18 cellular contexts compared by ENCODE assay signal in the genomic region with DNA sequence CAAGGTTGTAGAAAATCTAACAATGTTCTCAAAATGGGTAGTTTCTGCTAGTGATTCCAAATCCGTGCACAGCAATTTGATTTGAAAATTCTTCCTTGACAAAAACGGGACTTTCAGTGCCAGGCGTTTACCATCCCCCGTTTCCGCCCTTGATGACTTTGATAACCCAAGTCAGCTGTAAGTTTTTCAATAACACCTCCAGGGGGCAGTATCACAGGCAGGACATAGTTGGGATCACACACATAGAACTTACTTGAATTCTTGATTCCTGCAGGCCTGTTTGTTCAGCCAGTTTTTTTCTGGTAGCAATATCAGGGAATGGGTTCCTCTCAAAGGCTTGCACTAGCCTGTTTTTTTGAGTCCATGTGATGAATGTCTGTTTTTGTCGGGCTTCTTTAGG. TPM values are rescaled to one million over a fixed set of nuclear protein-coding genes. Genes with fewer than 3 reads are reported as not detected.
DNase-seq lines count a peak whose midpoint lies in the region; ATAC-seq, FAIRE-seq and TF ChIP-seq lines count a peak whose summit lies in the region.
"Had no signal": no experiment of that assay in that cellular context is flagged by ENCODE, and none has a peak within 500 bp of the region (broad histone marks: within the 10 kb centered on the region; RNA-seq: fewer than 3 reads in every experiment).

No MANE protein-coding gene starts in this region.

- POLR2A ChIA-PET in activated CD4-positive, alpha-beta T cell treated with anti-CD3 and anti-CD28 coated beads for 36 hours (lab: Charles Lee) = no interaction called here
- POLR2A ChIA-PET in GM12878 (lab: Charles Lee) = no interaction called here

- H3K27me3 ChIP-seq in GM12878 (replicated peaks in 1 of 2; ENCODE audit: control insufficient read depth in 2 of 2, insufficient read depth in 2 of 2, low read length in 1 of 2) (no peaks in the 10 kb centered on the region), WERI-Rb-1 (ENCODE audit: insufficient read depth, low read depth, severe bottlenecking) (no peaks in the 10 kb centered on the region)
- H3K27me3 ChIP-seq: upper lobe of left lung had no signal

- H3K27ac Mint-ChIP-seq in activated CD4-positive, alpha-beta T cell treated with anti-CD3 and anti-CD28 coated beads for 36 hours = no peak overlapping the region
- no peak overlapping the region for H3K27ac Mint-ChIP-seq in progenitor cell of endocrine pancreas
- H3K27ac Mint-ChIP-seq: activated naive CD4-positive, alpha-beta T cell treated with anti-CD3 and anti-CD28 coated beads, Interleukin-2, amount 50 U/mL, for 72 hours; natural killer cell treated with Interleukin-12 subunit alpha and Interleukin-12 subunit beta and Interleukin-15 and Interleukin-18, amount 100 ng/mL, for 72 hours had no signal

- TF ChIP-seq POLR2A in GM12878 (IDR thresholded peaks at IDR 0.05; ENCODE audit: low read depth, low read length) = no peak

- no peak overlapping the region for H3K4me3 Mint-ChIP-seq in activated CD4-positive, alpha-beta T cell treated with anti-CD3 and anti-CD28 coated beads for 36 hours
- no peak overlapping the region for H3K4me3 Mint-ChIP-seq in progenitor cell of endocrine pancreas (ENCODE audit: low read depth)
- H3K4me3 Mint-ChIP-seq: natural killer cell treated with Interleukin-12 subunit alpha and Interleukin-12 subunit beta and Interleukin-15 and Interleukin-18, amount 100 ng/mL, for 72 hours had no signal

- no peak overlapping the region for H3K4me2 ChIP-seq in GM12878 (ENCODE audit: control insufficient read depth, insufficient read depth)

- no peaks in the 10 kb centered on the region for H3K36me3 ChIP-seq in GM12878 (ENCODE audit: control insufficient read depth in 2 of 2, insufficient read depth in 2 of 2, low read length in 1 of 2)
- peaks cover 8% of the 10 kb centered on the region; the same call in 1 of the 2 replicates for H3K36me3 ChIP-seq in WERI-Rb-1
- H3K36me3 ChIP-seq: upper lobe of left lung had no signal

- in situ Hi-C loops in GM12878 (cut with MboI) = no loop called here

- no peak for TF ChIP-seq EP300 in GM12878 (IDR thresholded peaks at IDR 0.05; ENCODE audit: borderline replicate concordance in 1 of 2, control insufficient read depth in 1 of 2, low read depth in 2 of 2, low read length in 2 of 2)

- no peak for FAIRE-seq in GM12878 (lab: Jason Lieb, UNC)
- FAIRE-seq: colon had no signal

- no peaks in the 10 kb centered on the region for H3K79me2 ChIP-seq in GM12878 (ENCODE audit: control insufficient read depth, insufficient read depth, low read length)

- peak; percentile 23; the same call in 1 of the 2 replicates for TF ChIP-seq CTCF in LNCaP clone FGC (IDR thresholded peaks at IDR 0.05; ENCODE audit: control insufficient read depth, extremely low read depth, insufficient read depth)
- TF ChIP-seq CTCF in GM12878 (IDR thresholded peaks at IDR 0.05 in 2 of 3, conservative IDR thresholded peaks at IDR 0.05 in 1 of 3; ENCODE audit: control insufficient read depth in 2 of 3, extremely low read depth in 1 of 3, insufficient read depth in 1 of 3, low read depth in 3 of 3, low read length in 3 of 3) = 0 out of 6 replicates have a peak, but pooled peaks of 1 of the 3 experiments have one; percentile 33
- TF ChIP-seq CTCF in progenitor cell of endocrine pancreas (IDR thresholded peaks at IDR 0.05; ENCODE audit: unreplicated experiment) = peak; percentile 27
- TF ChIP-seq CTCF in WERI-Rb-1 (IDR thresholded peaks at IDR 0.05; ENCODE audit: low read depth, low read length) = no peak

- H3K4me3 ChIP-seq in LNCaP clone FGC (ENCODE audit: low read depth, low read length) (no peak overlapping the region), GM12878 (no peak overlapping the region), WERI-Rb-1 (ENCODE audit: low read depth, low read length) (no peak overlapping the region)
- H3K4me3 ChIP-seq: upper lobe of left lung had no signal

- no TSS peak for BruUV-seq in GM12878 (replicated peaks; lab: Mats Ljungman, UMichigan)

- H3K9me3 ChIP-seq in GM12878 (replicated peaks; ENCODE audit: control insufficient read depth, insufficient read depth, low read length) = no peaks in the 10 kb centered on the region
- H3K9me3 ChIP-seq in WERI-Rb-1 (ENCODE audit: severe bottlenecking) = no peaks in the 10 kb centered on the region
- H3K9me3 ChIP-seq: upper lobe of left lung had no signal

- DNase-seq in activated CD4-positive, alpha-beta T cell treated with anti-CD3 and anti-CD28 coated beads for 36 hours = peak; percentile 7
- DNase-seq in activated CD4-positive, alpha-beta T cell treated with anti-CD3 and anti-CD28 coated beads, Interleukin-2, amount 50 U/mL, for 48 hours = no peak
- DNase-seq in LNCaP clone FGC (ENCODE audit: low read depth) (no peak), GM12878 (ENCODE audit: low read depth, low spot score) (no peak), progenitor cell of endocrine pancreas (ENCODE audit: low spot score, unreplicated experiment) (no peak), WERI-Rb-1 (no peak), NCI-H2081 (lab: John Stamatoyannopoulos, UW) (no peak)
- DNase-seq: activated CD8-positive, alpha-beta memory T cell treated with anti-CD3 and anti-CD28 coated beads for 24 hours; kidney glomerular epithelial cell; NCI-H1417 treated with DMSO at 0.1 percent for 48 hours; NCI-H82; T-helper 1 cell; upper lobe of left lung had no signal

- H3K27me3 Mint-ChIP-seq in activated CD4-positive, alpha-beta T cell treated with anti-CD3 and anti-CD28 coated beads for 36 hours = no peaks in the 10 kb centered on the region
- H3K27me3 Mint-ChIP-seq in progenitor cell of endocrine pancreas = no peaks in the 10 kb centered on the region
- H3K27me3 Mint-ChIP-seq: natural killer cell treated with Interleukin-12 subunit alpha and Interleukin-12 subunit beta and Interleukin-15 and Interleukin-18, amount 100 ng/mL, for 72 hours had no signal

- no peaks in the 10 kb centered on the region for H3K4me1 Mint-ChIP-seq in activated CD4-positive, alpha-beta T cell treated with anti-CD3 and anti-CD28 coated beads for 36 hours
- H3K4me1 Mint-ChIP-seq in progenitor cell of endocrine pancreas (ENCODE audit: low read depth) = peaks cover 7% of the 10 kb centered on the region

- H3K27ac ChIP-seq in GM12878 (ENCODE audit: control insufficient read depth, insufficient read depth) (no peak overlapping the region), WERI-Rb-1 (no peak overlapping the region)
- H3K27ac ChIP-seq: upper lobe of left lung had no signal

- SMC1A ChIA-PET in GM12878 (lab: Charles Lee; ENCODE audit: uncharacterized antibody, unreplicated experiment) = interaction anchor here (0.5 to 1.0 kb wide), 3 partner anchors 38 to 314 kb away, joined by 3 to 4 read pairs (median 3); no protein-coding TSS in a partner anchor

- H3K9ac ChIP-seq in GM12878 (ENCODE audit: control insufficient read depth, insufficient read depth, low read length) = no peak overlapping the region

- WGBS in GM12878 (ENCODE audit: insufficient coverage, insufficient replicate concordance, low lambda C conversion rate, missing lambda C conversion rate) = 46% methylated on average over 6 of the region's 6 CpGs

- H3K9me3 Mint-ChIP-seq in activated CD4-positive, alpha-beta T cell treated with anti-CD3 and anti-CD28 coated beads for 36 hours (ENCODE audit: low read depth) = no peaks in the 10 kb centered on the region
- peaks cover 3% of the 10 kb centered on the region for H3K9me3 Mint-ChIP-seq in progenitor cell of endocrine pancreas (ENCODE audit: low read depth)
- H3K9me3 Mint-ChIP-seq: activated naive CD4-positive, alpha-beta T cell treated with anti-CD3 and anti-CD28 coated beads, Interleukin-2, amount 50 U/mL, for 72 hours; natural killer cell treated with Interleukin-12 subunit alpha and Interleukin-12 subunit beta and Interleukin-15 and Interleukin-18, amount 100 ng/mL, for 72 hours had no signal

- no peak for ATAC-seq in activated CD4-positive, alpha-beta T cell treated with anti-CD3 and anti-CD28 coated beads for 36 hours
- no peak for ATAC-seq in GM12878
- no peak for ATAC-seq in HG02588 (IDR thresholded peaks at IDR 0.05; ENCODE audit: unreplicated experiment)
- ATAC-seq: activated naive CD4-positive, alpha-beta T cell treated with anti-CD3 and anti-CD28 coated beads, Interleukin-2, amount 50 U/mL, for 72 hours; natural killer cell treated with Interleukin-12 subunit alpha and Interleukin-12 subunit beta and Interleukin-15 and Interleukin-18, amount 100 ng/mL, for 72 hours had no signal

- H2AFZ ChIP-seq in GM12878 (ENCODE audit: control insufficient read depth, low read depth, low read length) = no peak overlapping the region

- CTCF ChIA-PET in activated CD4-positive, alpha-beta T cell treated with anti-CD3 and anti-CD28 coated beads for 36 hours (lab: Charles Lee) = interaction anchor here (1.6 kb wide), 1 partner anchor 68 kb away, joined by 5 read pairs; no protein-coding TSS in a partner anchor
- CTCF ChIA-PET in GM12878 (lab: Yijun Ruan, JAX) = interaction anchor here (1.1 to 1.4 kb wide), 2 partner anchors 48 to 68 kb away, joined by 3 to 8 read pairs; partner anchors contain the start of gene TERF2IP

- no peaks in the 10 kb centered on the region for H3K36me3 Mint-ChIP-seq in activated CD4-positive, alpha-beta T cell treated with anti-CD3 and anti-CD28 coated beads for 36 hours (ENCODE audit: low read depth)
- no peaks in the 10 kb centered on the region for H3K36me3 Mint-ChIP-seq in progenitor cell of endocrine pancreas (ENCODE audit: insufficient read depth)
- H3K36me3 Mint-ChIP-seq: activated naive CD4-positive, alpha-beta T cell treated with anti-CD3 and anti-CD28 coated beads, Interleukin-2, amount 50 U/mL, for 72 hours; natural killer cell treated with Interleukin-12 subunit alpha and Interleukin-12 subunit beta and Interleukin-15 and Interleukin-18, amount 100 ng/mL, for 72 hours had no signal

- intact Hi-C loops in activated CD4-positive, alpha-beta T cell treated with anti-CD3 and anti-CD28 coated beads for 36 hours (cut with DNase I, micrococcal nuclease) = no loop called here
- intact Hi-C loops in GM12878 (cut with micrococcal nuclease; ENCODE audit: unreplicated experiment) = no loop called here

- 0 out of 2 replicates have a peak, but pooled peaks have one; percentile 6 for TF ChIP-seq RAD21 in GM12878 (IDR thresholded peaks at IDR 0.05; ENCODE audit: insufficient read depth, low read depth, low read length)

- no peaks in the 10 kb centered on the region for H3K4me1 ChIP-seq in GM12878 (ENCODE audit: control insufficient read depth, insufficient read depth, low read length)
- H3K4me1 ChIP-seq: upper lobe of left lung had no signal

- RAD21 ChIA-PET in GM12878 (lab: Charles Lee; ENCODE audit: unreplicated experiment) = interaction anchor here (1.1 kb wide), 1 partner anchor 40 kb away, joined by 3 read pairs; no protein-coding TSS in a partner anchor

- no peaks in the 10 kb centered on the region for H4K20me1 ChIP-seq in GM12878 (ENCODE audit: control insufficient read depth, insufficient read depth)

RNA-seq across cellular contexts. Expression of gene DUXB, which starts 5.6 kb away (rescaled TPM):
- total RNA-seq in activated CD4-positive, alpha-beta T cell treated with anti-CD3 and anti-CD28 coated beads for 36 hours = not detected
- total RNA-seq in GM12878 (2013; cell fraction: nucleolus; rRNA removed) = not detected in 2 replicates
- total RNA-seq in GM12878 (2014; rRNA removed) (not detected in 2 replicates), GM12878 (2014; rRNA removed; fragmentation: Illumina TruSeq; extraction: Trizol) (not detected in 2 replicates), GM12878 (2021) (not detected in 2 replicates), progenitor cell of endocrine pancreas (not detected in 2 replicates)
- polyA plus RNA-seq in GM12878 (2011; ENCODE audit: low read depth) = not detected
- polyA plus RNA-seq in GM12878 (2011; rRNA removed) (0.05 TPM in 1 of 2 replicates, not detected in the other), GM12878 (2014; fragmentation: Illumina TruSeq; extraction: Trizol) (not detected in 2 replicates), GM12878 (2014; fragmentation: Nextera tagmentation; extraction: Ambion mirVana) (not detected), GM12878 (2014; rRNA removed) (not detected in 2 replicates), GM12878 (2016; fragmentation: Nextera tagmentation; extraction: Ambion mirVana) (not detected)
- not detected in 2 replicates for polyA plus RNA-seq in GM12878 (2011; cell fraction: cytosol; rRNA removed)
- not detected in 2 replicates for polyA plus RNA-seq in GM12878 (2011; cell fraction: nucleus; rRNA removed)
- not detected in 2 replicates for polyA plus RNA-seq in GM12878 (2012)
- not detected in 2 replicates for polyA minus RNA-seq in GM12878 (2011; rRNA and poly(A)+ RNA removed)
- not detected in 2 replicates for polyA minus RNA-seq in GM12878 (2011; cell fraction: cytosol; rRNA and poly(A)+ RNA removed)
- not detected in 2 replicates for polyA minus RNA-seq in GM12878 (2011; cell fraction: nucleus; rRNA and poly(A)+ RNA removed)
- total RNA-seq: activated naive CD4-positive, alpha-beta T cell treated with anti-CD3 and anti-CD28 coated beads, Interleukin-2, amount 50 U/mL, for 72 hours; fibroblast of villous mesenchyme; natural killer cell treated with Interleukin-12 subunit alpha and Interleukin-12 subunit beta and Interleukin-15 and Interleukin-18, amount 100 ng/mL, for 72 hours; upper lobe of left lung had no signal

RNA-seq across cellular contexts. Expression of gene CPHXL2, which starts 18.9 kb away (rescaled TPM):
- total RNA-seq in activated CD4-positive, alpha-beta T cell treated with anti-CD3 and anti-CD28 coated beads for 36 hours = not detected
- total RNA-seq in GM12878 (2013; cell fraction: nucleolus; rRNA removed) = not detected in 2 replicates
- total RNA-seq in GM12878 (2014; rRNA removed) (not detected in 2 replicates), GM12878 (2014; rRNA removed; fragmentation: Illumina TruSeq; extraction: Trizol) (not detected in 2 replicates), GM12878 (2021) (not detected in 2 replicates), progenitor cell of endocrine pancreas (not detected in 2 replicates)
- polyA plus RNA-seq in GM12878 (2011; ENCODE audit: low read depth) = not detected
- polyA plus RNA-seq in GM12878 (2011; rRNA removed) (not detected in 2 replicates), GM12878 (2014; fragmentation: Illumina TruSeq; extraction: Trizol) (not detected in 2 replicates), GM12878 (2014; fragmentation: Nextera tagmentation; extraction: Ambion mirVana) (not detected), GM12878 (2014; rRNA removed) (not detected in 2 replicates), GM12878 (2016; fragmentation: Nextera tagmentation; extraction: Ambion mirVana) (not detected)
- not detected in 2 replicates for polyA plus RNA-seq in GM12878 (2011; cell fraction: cytosol; rRNA removed)
- not detected in 2 replicates for polyA plus RNA-seq in GM12878 (2011; cell fraction: nucleus; rRNA removed)
- polyA plus RNA-seq in GM12878 (2012) = 0.08 TPM in 1 of 2 replicates, not detected in the other
- polyA minus RNA-seq in GM12878 (2011; rRNA and poly(A)+ RNA removed) = not detected in 2 replicates
- polyA minus RNA-seq in GM12878 (2011; cell fraction: cytosol; rRNA and poly(A)+ RNA removed) = not detected in 2 replicates
- polyA minus RNA-seq in GM12878 (2011; cell fraction: nucleus; rRNA and poly(A)+ RNA removed) = not detected in 2 replicates
- total RNA-seq: activated naive CD4-positive, alpha-beta T cell treated with anti-CD3 and anti-CD28 coated beads, Interleukin-2, amount 50 U/mL, for 72 hours; fibroblast of villous mesenchyme; natural killer cell treated with Interleukin-12 subunit alpha and Interleukin-12 subunit beta and Interleukin-15 and Interleukin-18, amount 100 ng/mL, for 72 hours; upper lobe of left lung had no signal

RNA-seq across cellular contexts. Expression of gene CPHXL, which starts 30.6 kb away (rescaled TPM):
- total RNA-seq in activated CD4-positive, alpha-beta T cell treated with anti-CD3 and anti-CD28 coated beads for 36 hours = not detected
- not detected in 2 replicates for total RNA-seq in GM12878 (2013; cell fraction: nucleolus; rRNA removed)
- total RNA-seq in GM12878 (2014; rRNA removed) (not detected in 2 replicates), GM12878 (2014; rRNA removed; fragmentation: Illumina TruSeq; extraction: Trizol) (not detected in 2 replicates), GM12878 (2021) (not detected in 2 replicates), progenitor cell of endocrine pancreas (not detected in 2 replicates)
- polyA plus RNA-seq in GM12878 (2011; ENCODE audit: low read depth) = not detected
- polyA plus RNA-seq in GM12878 (2011; rRNA removed) (not detected in 2 replicates), GM12878 (2014; fragmentation: Illumina TruSeq; extraction: Trizol) (not detected in 2 replicates), GM12878 (2014; fragmentation: Nextera tagmentation; extraction: Ambion mirVana) (not detected), GM12878 (2014; rRNA removed) (not detected in 2 replicates), GM12878 (2016; fragmentation: Nextera tagmentation; extraction: Ambion mirVana) (under 1 TPM in 1 of 2 experiments, not detected in 1; 0.13 TPM)
- not detected in 2 replicates for polyA plus RNA-seq in GM12878 (2011; cell fraction: cytosol; rRNA removed)
- not detected in 2 replicates for polyA plus RNA-seq in GM12878 (2011; cell fraction: nucleus; rRNA removed)
- polyA plus RNA-seq in GM12878 (2012) = not detected in 2 replicates
- not detected in 2 replicates for polyA minus RNA-seq in GM12878 (2011; rRNA and poly(A)+ RNA removed)
- not detected in 2 replicates for polyA minus RNA-seq in GM12878 (2011; cell fraction: cytosol; rRNA and poly(A)+ RNA removed)
- polyA minus RNA-seq in GM12878 (2011; cell fraction: nucleus; rRNA and poly(A)+ RNA removed) = not detected in 2 replicates
- total RNA-seq: activated naive CD4-positive, alpha-beta T cell treated with anti-CD3 and anti-CD28 coated beads, Interleukin-2, amount 50 U/mL, for 72 hours; fibroblast of villous mesenchyme; natural killer cell treated with Interleukin-12 subunit alpha and Interleukin-12 subunit beta and Interleukin-15 and Interleukin-18, amount 100 ng/mL, for 72 hours; upper lobe of left lung had no signal

RNA-seq across cellular contexts. Expression of gene TERF2IP, which starts 48.1 kb away (rescaled TPM):
- 10 to 100 TPM; 70.6 to 72.6 TPM for total RNA-seq in activated CD4-positive, alpha-beta T cell treated with anti-CD3 and anti-CD28 coated beads for 36 hours
- 35.3 and 37.9 TPM in 2 replicates for total RNA-seq in GM12878 (2013; cell fraction: nucleolus; rRNA removed)
- total RNA-seq in GM12878 (2014; rRNA removed) (50.2 and 57.8 TPM in 2 replicates), GM12878 (2014; rRNA removed; fragmentation: Illumina TruSeq; extraction: Trizol) (60.1 and 62.4 TPM in 2 replicates), GM12878 (2021) (56.5 and 57.4 TPM in 2 replicates), progenitor cell of endocrine pancreas (42.1 and 43.0 TPM in 2 replicates)
- polyA plus RNA-seq in GM12878 (2011; ENCODE audit: low read depth) = 41.6 TPM
- polyA plus RNA-seq in GM12878 (2011; rRNA removed) (50.5 and 73.9 TPM in 2 replicates), GM12878 (2014; fragmentation: Illumina TruSeq; extraction: Trizol) (77.9 and 103 TPM in 2 replicates), GM12878 (2014; fragmentation: Nextera tagmentation; extraction: Ambion mirVana) (10 to 100 TPM; 19.6 to 40.6 TPM), GM12878 (2014; rRNA removed) (51.8 and 52.3 TPM in 2 replicates), GM12878 (2016; fragmentation: Nextera tagmentation; extraction: Ambion mirVana) (10 to 100 TPM; 86.4 to 93.1 TPM)
- 30.7 and 33.4 TPM in 2 replicates for polyA plus RNA-seq in GM12878 (2011; cell fraction: cytosol; rRNA removed)
- 29.1 and 39.8 TPM in 2 replicates for polyA plus RNA-seq in GM12878 (2011; cell fraction: nucleus; rRNA removed)
- 65.6 and 72.2 TPM in 2 replicates for polyA plus RNA-seq in GM12878 (2012)
- polyA minus RNA-seq in GM12878 (2011; rRNA and poly(A)+ RNA removed) = 9.9 and 12.1 TPM in 2 replicates
- polyA minus RNA-seq in GM12878 (2011; cell fraction: cytosol; rRNA and poly(A)+ RNA removed) = 13.0 and 13.1 TPM in 2 replicates
- 14.3 and 21.2 TPM in 2 replicates for polyA minus RNA-seq in GM12878 (2011; cell fraction: nucleus; rRNA and poly(A)+ RNA removed)

RNA-seq across cellular contexts. Expression of gene KARS1, which starts 48.2 kb away (rescaled TPM):
- total RNA-seq in activated CD4-positive, alpha-beta T cell treated with anti-CD3 and anti-CD28 coated beads for 36 hours = 100 to 1,000 TPM; 309 to 332 TPM
- total RNA-seq in GM12878 (2013; cell fraction: nucleolus; rRNA removed) = 78.7 and 85.6 TPM in 2 replicates
- total RNA-seq in GM12878 (2014; rRNA removed) = 216 and 234 TPM in 2 replicates
- 235 and 238 TPM in 2 replicates for total RNA-seq in GM12878 (2014; rRNA removed; fragmentation: Illumina TruSeq; extraction: Trizol)
- total RNA-seq in GM12878 (2021) = 194 and 195 TPM in 2 replicates
- polyA plus RNA-seq in GM12878 (2011; ENCODE audit: low read depth) = 105 TPM
- polyA plus RNA-seq in GM12878 (2011; rRNA removed) = 187 and 198 TPM in 2 replicates
- 131 and 137 TPM in 2 replicates for polyA plus RNA-seq in GM12878 (2011; cell fraction: cytosol; rRNA removed)
- 87.4 and 93.4 TPM in 2 replicates for polyA plus RNA-seq in GM12878 (2011; cell fraction: nucleus; rRNA removed)
- 130 and 131 TPM in 2 replicates for polyA plus RNA-seq in GM12878 (2012)
- 280 and 301 TPM in 2 replicates for polyA plus RNA-seq in GM12878 (2014; fragmentation: Illumina TruSeq; extraction: Trizol)
- polyA plus RNA-seq in GM12878 (2014; fragmentation: Nextera tagmentation; extraction: Ambion mirVana) = 100 to 1,000 TPM; 187 to 207 TPM
- polyA plus RNA-seq in GM12878 (2014; rRNA removed) = 184 and 201 TPM in 2 replicates
- polyA plus RNA-seq in GM12878 (2016; fragmentation: Nextera tagmentation; extraction: Ambion mirVana) = 100 to 1,000 TPM; 304 to 312 TPM
- 131 and 168 TPM in 2 replicates for polyA minus RNA-seq in GM12878 (2011; rRNA and poly(A)+ RNA removed)
- 35.9 and 55.2 TPM in 2 replicates for polyA minus RNA-seq in GM12878 (2011; cell fraction: cytosol; rRNA and poly(A)+ RNA removed)
- 35.3 and 61.6 TPM in 2 replicates for polyA minus RNA-seq in GM12878 (2011; cell fraction: nucleus; rRNA and poly(A)+ RNA removed)
- total RNA-seq in progenitor cell of endocrine pancreas = 126 and 127 TPM in 2 replicates
